Comparison of ENCODE assay signal across 8 cellular contexts in genomic region chr17:7241047-7241733, GRCh38. TPM values are rescaled to one million over a fixed set of nuclear protein-coding genes. Genes with fewer than 3 reads are reported as not detected.
A peak's percentile ranks its signal among the peaks of the same experiment; 100 is the strongest.
DNase-seq lines count a peak whose midpoint lies in the region; ATAC-seq and TF ChIP-seq lines count a peak whose summit lies in the region.

No MANE protein-coding gene starts in this region.

- no peaks in the 10 kb centered on the region for H3K27me3 ChIP-seq in parathyroid adenoma (ENCODE audit: control insufficient read depth, insufficient read depth, low read length)

- peaks cover 41% of the 10 kb centered on the region for H3K4me1 Mint-ChIP-seq in Calu3 (ENCODE audit: low read depth, unreplicated experiment)

- H2AFZ ChIP-seq in OCI-LY7 (ENCODE audit: low read length) (no peak overlapping the region), parathyroid adenoma (no peak overlapping the region)

- H3K27ac Mint-ChIP-seq in Calu3 (ENCODE audit: unreplicated experiment) = peak overlapping the region; percentile 99

- H3K4me2 ChIP-seq in OCI-LY7 (ENCODE audit: low read length) (peak overlapping the region; percentile 93), parathyroid adenoma (ENCODE audit: low read length) (peak overlapping the region; percentile 98)

- H3K27ac ChIP-seq in OCI-LY7 (ENCODE audit: low read depth, low read length, poor library complexity, severe bottlenecking) (peak overlapping the region; percentile 72), epithelial cell of prostate (peak overlapping the region; percentile 98), parathyroid adenoma (peak overlapping the region; percentile 94)

- H3K79me2 ChIP-seq in OCI-LY7 (ENCODE audit: insufficient read depth, low read depth, low read length) (peaks cover 31% of the 10 kb centered on the region), parathyroid adenoma (peaks cover 3% of the 10 kb centered on the region)

- TF ChIP-seq CTCF in Calu3 (IDR thresholded peaks at IDR 0.05; ENCODE audit: unreplicated experiment) (no peak), OCI-LY7 (conservative IDR thresholded peaks at IDR 0.05; ENCODE audit: low read length) (no peak), parathyroid adenoma (IDR thresholded peaks at IDR 0.05) (no peak), omental fat pad (IDR thresholded peaks at IDR 0.05) (no peak)

- peak overlapping the region; percentile 94 for H3K4me3 Mint-ChIP-seq in Calu3 (ENCODE audit: low read depth, unreplicated experiment)

- CTCF ChIA-PET in Calu3 (lab: Charles Lee) = interaction anchor here (0.7 to 2.3 kb wide), 4 partner anchors 10 to 55 kb away, joined by 3 to 5 read pairs (median 4); partner anchors contain the start of genes CLDN7 and CTDNEP1
- CTCF ChIA-PET in OCI-LY7 (lab: Charles Lee; ENCODE audit: unreplicated experiment) = no interaction called here

- no peaks in the 10 kb centered on the region for H3K9me3 ChIP-seq in OCI-LY7 (ENCODE audit: low read length)
- no peaks in the 10 kb centered on the region for H3K9me3 ChIP-seq in parathyroid adenoma (ENCODE audit: control insufficient read depth, low read length)

- peaks cover 43% of the 10 kb centered on the region for H3K4me1 ChIP-seq in OCI-LY7 (ENCODE audit: insufficient read depth, low read length, poor library complexity, severe bottlenecking)
- H3K4me1 ChIP-seq in parathyroid adenoma = peaks cover 17% of the 10 kb centered on the region

- BruUV-seq in Calu3 (replicated peaks; lab: Mats Ljungman, UMichigan) = no TSS peak
- BruUV-seq in OCI-LY7 (replicated peaks; lab: Mats Ljungman, UMichigan) = no TSS peak

- POLR2A ChIA-PET in OCI-LY7 (lab: Charles Lee) = interaction anchor here (1.3 kb wide), 1 partner anchor 9 kb away, joined by 3 read pairs; no protein-coding TSS in a partner anchor

- no peak overlapping the region for H3K9ac ChIP-seq in parathyroid adenoma

- DNase-seq in Calu3 = no peak
- DNase-seq in OCI-LY7 (ENCODE audit: low spot score) = no peak
- DNase-seq in epithelial cell of prostate (ENCODE audit: low read depth, low spot score) = no peak
- no peak for DNase-seq in omental fat pad (ENCODE audit: low spot score)
- no peak for DNase-seq in NCI-H2029 treated with DMSO at 0.1 percent for 48 hours (lab: John Stamatoyannopoulos, UW)

- H3K36me3 ChIP-seq in OCI-LY7 (ENCODE audit: insufficient read depth, low read length) (peaks cover 59% of the 10 kb centered on the region), parathyroid adenoma (ENCODE audit: control insufficient read depth, insufficient read depth, low read length) (no peaks in the 10 kb centered on the region)

- no peaks in the 10 kb centered on the region for H3K9me3 Mint-ChIP-seq in Calu3 (ENCODE audit: low read depth, unreplicated experiment)

- intact Hi-C loops in Calu3 (cut with micrococcal nuclease; ENCODE audit: unreplicated experiment) = no loop called here
- intact Hi-C loops in OCI-LY7 (cut with micrococcal nuclease; ENCODE audit: unreplicated experiment) = loop anchor here (5.0 kb wide), 1 partner anchor 331 kb away; no protein-coding TSS in a partner anchor

- ATAC-seq in GM18873 (IDR thresholded peaks at IDR 0.05; ENCODE audit: low FRiP score, unreplicated experiment) (no peak), omental fat pad (ENCODE audit: low FRiP score) (no peak), GM19324 (IDR thresholded peaks at IDR 0.05; ENCODE audit: low FRiP score, unreplicated experiment) (no peak)

- peak overlapping the region; percentile 86 for H3K4me3 ChIP-seq in OCI-LY7 (ENCODE audit: low read depth, low read length, poor library complexity, severe bottlenecking)
- peak overlapping the region; percentile 94 for H3K4me3 ChIP-seq in parathyroid adenoma (ENCODE audit: low read depth, low read length)

- peaks cover 78% of the 10 kb centered on the region for H3K36me3 Mint-ChIP-seq in Calu3 (ENCODE audit: insufficient read depth, unreplicated experiment)

- H3K9me2 ChIP-seq in OCI-LY7 (ENCODE audit: insufficient read depth, low read length) = no peaks in the 10 kb centered on the region

- H3K27me3 Mint-ChIP-seq in Calu3 (ENCODE audit: unreplicated experiment) = no peaks in the 10 kb centered on the region

- H4K20me1 ChIP-seq in OCI-LY7 (ENCODE audit: insufficient read depth, low read length) = 0 out of 2 replicates have a peak, but pooled peaks cover 8% of the 10 kb centered on the region

RNA-seq across cellular contexts. Expression of gene GABARAP, which starts 1.1 kb away (rescaled TPM):
- total RNA-seq in Calu3 (2022) (183 and 188 TPM in 2 replicates), OCI-LY7 (2022) (199 and 207 TPM in 2 replicates), omental fat pad (100 to 1,000 TPM; 316 to 526 (median 376) TPM)
- 106 and 128 TPM in 2 replicates for total RNA-seq in OCI-LY7 (2014; rRNA removed; shearing (Covaris generic))

RNA-seq across cellular contexts. Expression of gene PHF23, which starts 1.9 kb away (rescaled TPM):
- total RNA-seq in Calu3 (2022) = 30.2 and 31.6 TPM in 2 replicates
- 47.7 and 50.8 TPM in 2 replicates for total RNA-seq in OCI-LY7 (2014; rRNA removed; shearing (Covaris generic))
- total RNA-seq in OCI-LY7 (2022) = 36.5 and 43.3 TPM in 2 replicates
- total RNA-seq in omental fat pad = 10 to 100 TPM; 22.1 to 43.8 (median 28.9) TPM

RNA-seq across cellular contexts. Expression of gene DVL2, which starts 6.9 kb away (rescaled TPM):
- 44.8 and 45.7 TPM in 2 replicates for total RNA-seq in Calu3 (2022)
- total RNA-seq in OCI-LY7 (2014; rRNA removed; shearing (Covaris generic)) = 84.3 and 98.8 TPM in 2 replicates
- total RNA-seq in OCI-LY7 (2022) = 99.9 and 100 TPM in 2 replicates
- 10 to 100 TPM; 22.7 to 41.6 (median 23.6) TPM for total RNA-seq in omental fat pad

RNA-seq across cellular contexts. Expression of gene CTDNEP1, which starts 10.3 kb away (rescaled TPM):
- 85.2 and 85.3 TPM in 2 replicates for total RNA-seq in Calu3 (2022)
- total RNA-seq in OCI-LY7 (2014; rRNA removed; shearing (Covaris generic)) = 52.1 and 53.2 TPM in 2 replicates
- 161 and 173 TPM in 2 replicates for total RNA-seq in OCI-LY7 (2022)
- total RNA-seq in omental fat pad = 10 to 100 TPM; 47.9 to 66.2 (median 61.8) TPM

RNA-seq across cellular contexts. Expression of gene ELP5, which starts 10.8 kb away (rescaled TPM):
- total RNA-seq in Calu3 (2022) (20.3 and 21.3 TPM in 2 replicates), OCI-LY7 (2022) (96.8 and 97.3 TPM in 2 replicates), omental fat pad (10 to 100 TPM; 25.9 to 34.5 (median 30.1) TPM)
- total RNA-seq in OCI-LY7 (2014; rRNA removed; shearing (Covaris generic)) = 71.7 and 84.6 TPM in 2 replicates
